ENCODE assay signal across 10 cellular contexts in genomic region chr13:36344173-36344572, GRCh38. TPM values are rescaled to one million over a fixed set of nuclear protein-coding genes. Genes with fewer than 3 reads are reported as not detected.
DNase-seq lines count a peak whose midpoint lies in the region; ATAC-seq, FAIRE-seq and TF ChIP-seq lines count a peak whose summit lies in the region.
"Had no signal": no experiment of that assay in that cellular context is flagged by ENCODE, and none has a peak within 500 bp of the region (broad histone marks: within the 10 kb centered on the region; RNA-seq: fewer than 3 reads in every experiment).

No MANE protein-coding gene starts in this region.

- H3K27me3 ChIP-seq in gastroesophageal sphincter, result no peaks in the 10 kb centered on the region
- no peaks in the 10 kb centered on the region for H3K27me3 ChIP-seq in suprapubic skin

- H3K4me1 Mint-ChIP-seq in activated CD4-positive, alpha-beta T cell treated with anti-CD3 and anti-CD28 coated beads, Interleukin-2, amount 10 ng/mL, durations not matched to agents 24 days and 14 days, result peaks cover 18% of the 10 kb centered on the region
- peaks cover 34% of the 10 kb centered on the region for H3K4me1 Mint-ChIP-seq in T-helper 17 cell

- H3K27ac ChIP-seq in gastroesophageal sphincter (peak overlapping the region in 3 of 4 donors; percentile 96 to 100 (median 97)), suprapubic skin (peak overlapping the region; percentile 100)

- H3K4me1 ChIP-seq in gastroesophageal sphincter, result peaks cover 0 to 59% (median 0%) of the 10 kb centered on the region in 3 donors
- peaks cover 27% of the 10 kb centered on the region for H3K4me1 ChIP-seq in suprapubic skin

- H3K36me3 ChIP-seq in gastroesophageal sphincter, result no peaks in the 10 kb centered on the region
- no peaks in the 10 kb centered on the region for H3K36me3 ChIP-seq in suprapubic skin

- TF ChIP-seq CTCF in gastroesophageal sphincter (IDR thresholded peaks at IDR 0.05), result no peak
- no peak for TF ChIP-seq CTCF in suprapubic skin (IDR thresholded peaks at IDR 0.05)

- FAIRE-seq in GM19239 (lab: Jason Lieb, UNC), result no peak
- FAIRE-seq: endometrium had no signal

- TF ChIP-seq EP300 in gastroesophageal sphincter (IDR thresholded peaks at IDR 0.05), result no peak
- no peak for TF ChIP-seq EP300 in suprapubic skin (IDR thresholded peaks at IDR 0.05)

- TF ChIP-seq POLR2A in gastroesophageal sphincter (IDR thresholded peaks at IDR 0.05) (no peak), suprapubic skin (IDR thresholded peaks at IDR 0.05) (no peak)

- no peaks in the 10 kb centered on the region for H3K9me3 ChIP-seq in T-helper 17 cell (ENCODE audit: control insufficient read depth, low read length, poor library complexity, severe bottlenecking)
- H3K9me3 ChIP-seq in gastroesophageal sphincter, result no peaks in the 10 kb centered on the region
- H3K9me3 ChIP-seq in suprapubic skin, result no peaks in the 10 kb centered on the region

- intact Hi-C loops in activated CD4-positive, alpha-beta T cell treated with anti-CD3 and anti-CD28 coated beads, Interleukin-2, amount 10 ng/mL, durations not matched to agents 24 days and 14 days (cut with micrococcal nuclease), result no loop called here

- 69 to 70% methylated on average over 6 of the region's 6 CpGs for WGBS in gastroesophageal sphincter (ENCODE audit: low coverage in 1 of 2), 2 donors
- 65% methylated on average over 6 of the region's 6 CpGs for WGBS in suprapubic skin

- no peaks in the 10 kb centered on the region for H3K27me3 Mint-ChIP-seq in activated CD4-positive, alpha-beta T cell treated with anti-CD3 and anti-CD28 coated beads, Interleukin-2, amount 10 ng/mL, durations not matched to agents 24 days and 14 days
- H3K27me3 Mint-ChIP-seq in T-helper 17 cell, result no peaks in the 10 kb centered on the region

- DNase-seq in activated CD4-positive, alpha-beta T cell treated with anti-CD3 and anti-CD28 coated beads, Interleukin-2, amount 10 ng/mL, durations not matched to agents 24 days and 14 days, result no peak
- no peak for DNase-seq in activated CD4-positive, alpha-beta T cell treated with anti-CD3 and anti-CD28 coated beads for 4 hours
- no peak for DNase-seq in T-helper 17 cell
- no peak for DNase-seq in suprapubic skin (ENCODE audit: low spot score in 2 of 2)
- DNase-seq in medulla oblongata (ENCODE audit: extremely low spot score), result no peak
- no peak for DNase-seq in GM19239 (ENCODE audit: insufficient read length, low spot score)
- DNase-seq in iPS-NIHi11 (ENCODE audit: low spot score), result no peak
- DNase-seq: H7 had no signal

- ATAC-seq in T-helper 17 cell (no peak), gastroesophageal sphincter (no peak)

- H3K9me3 Mint-ChIP-seq in activated CD4-positive, alpha-beta T cell treated with anti-CD3 and anti-CD28 coated beads, Interleukin-2, amount 10 ng/mL, durations not matched to agents 24 days and 14 days, result no peaks in the 10 kb centered on the region

- H3K4me3 Mint-ChIP-seq in activated CD4-positive, alpha-beta T cell treated with anti-CD3 and anti-CD28 coated beads, Interleukin-2, amount 10 ng/mL, durations not matched to agents 24 days and 14 days, result peak overlapping the region; percentile 38
- H3K4me3 Mint-ChIP-seq in T-helper 17 cell, result peak overlapping the region; percentile 71

- peaks cover 4% of the 10 kb centered on the region for H3K36me3 Mint-ChIP-seq in activated CD4-positive, alpha-beta T cell treated with anti-CD3 and anti-CD28 coated beads, Interleukin-2, amount 10 ng/mL, durations not matched to agents 24 days and 14 days (ENCODE audit: low read depth)
- peaks cover 2% of the 10 kb centered on the region for H3K36me3 Mint-ChIP-seq in T-helper 17 cell (ENCODE audit: low read depth)

- H3K4me3 ChIP-seq in gastroesophageal sphincter, result peak overlapping the region; percentile 74 to 98
- H3K4me3 ChIP-seq in suprapubic skin, result peak overlapping the region; percentile 91

- H3K27ac Mint-ChIP-seq in activated CD4-positive, alpha-beta T cell treated with anti-CD3 and anti-CD28 coated beads, Interleukin-2, amount 10 ng/mL, durations not matched to agents 24 days and 14 days, result no peak overlapping the region
- H3K27ac Mint-ChIP-seq in T-helper 17 cell, result peak overlapping the region; percentile 89

RNA-seq across cellular contexts. Expression of gene SPART, which starts 2.0 kb away (rescaled TPM):
- total RNA-seq in activated CD4-positive, alpha-beta T cell treated with anti-CD3 and anti-CD28 coated beads, Interleukin-2, amount 10 ng/mL, durations not matched to agents 24 days and 14 days, result 25.3 and 31.8 TPM in 2 replicates
- total RNA-seq in T-helper 17 cell, result 10 to 100 TPM; 25.6 to 34.8 TPM
- 100 to 1,000 TPM; 113 to 173 (median 128) TPM for total RNA-seq in gastroesophageal sphincter
- 10 to 100 TPM; 25.7 to 51.0 (median 35.7) TPM for total RNA-seq in suprapubic skin

RNA-seq across cellular contexts. Expression of gene CCDC169, which starts 46.6 kb away (rescaled TPM):
- total RNA-seq in activated CD4-positive, alpha-beta T cell treated with anti-CD3 and anti-CD28 coated beads, Interleukin-2, amount 10 ng/mL, durations not matched to agents 24 days and 14 days, result 0.35 and 0.50 TPM in 2 replicates
- total RNA-seq in T-helper 17 cell (not detected), gastroesophageal sphincter (1 to 10 TPM in 1 of 4 donors, under 1 TPM in 2, not detected in 1; 0.46 to 5.6 (median 0.94) TPM), suprapubic skin (under 1 TPM in 3 of 4 donors, not detected in 1; 0.13 to 0.48 (median 0.17) TPM)
